ENCODE assay signal across 14 cellular contexts in genomic region chr16:84367750-84368320, GRCh38. TPM values are rescaled to one million over a fixed set of nuclear protein-coding genes. Genes with fewer than 3 reads are reported as not detected.
DNase-seq lines count a peak whose midpoint lies in the region; TF ChIP-seq lines count a peak whose summit lies in the region.
"Had no signal": no experiment of that assay in that cellular context is flagged by ENCODE, and none has a peak within 500 bp of the region (broad histone marks: within the 10 kb centered on the region; RNA-seq: fewer than 3 reads in every experiment).

No MANE protein-coding gene starts in this region.

- no peak overlapping the region for H3K27ac ChIP-seq in neural progenitor cell
- H3K27ac ChIP-seq: gastrocnemius medialis had no signal

- H3K36me3 ChIP-seq in neural progenitor cell, result no peaks in the 10 kb centered on the region
- H3K36me3 ChIP-seq: gastrocnemius medialis had no signal

- peak; percentile 68 for DNase-seq in COLO668 (lab: John Stamatoyannopoulos, UW; ENCODE audit: unreplicated experiment)
- DNase-seq in LNCaP clone FGC (ENCODE audit: low read depth), result no peak
- DNase-seq in epithelial cell of esophagus (ENCODE audit: low read depth), result peak; percentile 19
- DNase-seq in neural progenitor cell (ENCODE audit: low spot score), result no peak
- no peak for DNase-seq in activated CD4-positive, CD25-positive, alpha-beta regulatory T cell treated with anti-CD3 and anti-CD28 coated beads, Interleukin-2, amount 50 U/mL, for 72 hours
- DNase-seq in nucleus accumbens (lab: John Stamatoyannopoulos, UW), result no peak
- DNase-seq in AG20443 (ENCODE audit: low spot score), result no peak
- no peak for DNase-seq in NOMO-1 treated with DMSO at 0.1 percent for 48 hours (lab: John Stamatoyannopoulos, UW; ENCODE audit: unreplicated experiment)
- DNase-seq: activated gamma-delta T cell treated with Interleukin-2 at 50 U/mL for 16 hours; CD8-positive, alpha-beta T cell; gastrocnemius medialis; MV-4-11; SHP77 treated with DMSO at 0.1 percent for 48 hours had no signal

- peak overlapping the region; percentile 95 for H2AFZ ChIP-seq in neural progenitor cell (replicated peaks)

- H3K9ac ChIP-seq in neural progenitor cell, result no peak overlapping the region

- H3K4me2 ChIP-seq in neural progenitor cell, result peak overlapping the region; percentile 91

- H3K9me3 Mint-ChIP-seq in neural progenitor cell, result no peaks in the 10 kb centered on the region
- H3K9me3 Mint-ChIP-seq: CD8-positive, alpha-beta T cell; stimulated activated naive CD8-positive, alpha-beta T cell treated with anti-CD3 and anti-CD28 coated beads, Interleukin-15, Interleukin-2, amounts not matched to agents 100 ng/mL and 50 ng/mL, for 24 hours had no signal

- H3K4me3 Mint-ChIP-seq in neural progenitor cell, result peak overlapping the region; percentile 21
- H3K4me3 Mint-ChIP-seq: CD8-positive, alpha-beta T cell; stimulated activated naive CD8-positive, alpha-beta T cell treated with anti-CD3 and anti-CD28 coated beads, Interleukin-15, Interleukin-2, amounts not matched to agents 100 ng/mL and 50 ng/mL, for 24 hours had no signal

- peak overlapping the region; percentile 68 for H3K4me3 ChIP-seq in LNCaP clone FGC (ENCODE audit: low read depth, low read length)
- H3K4me3 ChIP-seq in epithelial cell of esophagus (ENCODE audit: low read length), result peak overlapping the region; percentile 53
- H3K4me3 ChIP-seq in neural progenitor cell, result peak overlapping the region; percentile 63
- H3K4me3 ChIP-seq: gastrocnemius medialis had no signal

- no peaks in the 10 kb centered on the region for H3K79me2 ChIP-seq in neural progenitor cell (ENCODE audit: low read depth)

- TF ChIP-seq CTCF in LNCaP clone FGC (IDR thresholded peaks at IDR 0.05; ENCODE audit: control insufficient read depth, extremely low read depth, insufficient read depth) (no peak), epithelial cell of esophagus (IDR thresholded peaks at IDR 0.05; ENCODE audit: insufficient read depth, low read depth, low read length, missing control alignments) (no peak), neural progenitor cell (IDR thresholded peaks at IDR 0.05) (no peak)

- peaks cover 41% of the 10 kb centered on the region for H3K27me3 Mint-ChIP-seq in neural progenitor cell (ENCODE audit: insufficient read depth, low read depth)

- no peaks in the 10 kb centered on the region for H4K20me1 ChIP-seq in neural progenitor cell (ENCODE audit: low read depth)

- peaks cover 22% of the 10 kb centered on the region for H3K4me1 Mint-ChIP-seq in neural progenitor cell

- no peaks in the 10 kb centered on the region for H3K36me3 Mint-ChIP-seq in neural progenitor cell
- H3K36me3 Mint-ChIP-seq: CD8-positive, alpha-beta T cell had no signal

- H3K27me3 ChIP-seq in neural progenitor cell, result peaks cover 61% of the 10 kb centered on the region

- no peaks in the 10 kb centered on the region for H3K9me3 ChIP-seq in neural progenitor cell (ENCODE audit: low read depth)
- H3K9me3 ChIP-seq: gastrocnemius medialis had no signal

- H3F3A ChIP-seq in neural progenitor cell (ENCODE audit: low read depth), result peaks cover 27% of the 10 kb centered on the region

- peaks cover 19% of the 10 kb centered on the region for H3K4me1 ChIP-seq in neural progenitor cell
- H3K4me1 ChIP-seq: gastrocnemius medialis had no signal

- H3K27ac Mint-ChIP-seq in neural progenitor cell, result no peak overlapping the region
- H3K27ac Mint-ChIP-seq: CD8-positive, alpha-beta T cell; stimulated activated naive CD8-positive, alpha-beta T cell treated with anti-CD3 and anti-CD28 coated beads, Interleukin-15, Interleukin-2, amounts not matched to agents 100 ng/mL and 50 ng/mL, for 24 hours had no signal

RNA-seq across cellular contexts. Expression of gene ATP2C2, which starts 0.5 kb away (rescaled TPM):
- total RNA-seq in neural progenitor cell (ENCODE audit: low replicate concordance), result 0.71 TPM in 1 of 2 replicates, not detected in the other
- total RNA-seq: CD8-positive, alpha-beta T cell had no signal

Comparison
In these comparisons a context has a peak if more than half of its experiments do, and no peak if none do; other contexts are left out.
1. DNase-seq: peak in COLO668 (single experiment) and epithelial cell of esophagus (single experiment); none in LNCaP clone FGC (single experiment), neural progenitor cell (single experiment), activated CD4-positive, CD25-positive, alpha-beta regulatory T cell treated with anti-CD3 and anti-CD28 coated beads, Interleukin-2, amount 50 U/mL, for 72 hours (single experiment), nucleus accumbens (0 of 56), AG20443 (single experiment) and NOMO-1 treated with DMSO at 0.1 percent for 48 hours (single experiment).
2. Peak in every context shown above with its lines, with median percentiles within 50 percentile points of each other: H3K4me3 ChIP-seq.